In genomic region chr2:138948070-138948539, GRCh38 we compare ENCODE assay signal across 8 cellular contexts.
DNase-seq lines count a peak whose midpoint lies in the region; ATAC-seq and TF ChIP-seq lines count a peak whose summit lies in the region.

No MANE protein-coding gene starts in this region.

- POLR2A ChIA-PET in Caco-2 (lab: Charles Lee), result no interaction called here

- H3K27me3 ChIP-seq in SJCRH30 (no peaks in the 10 kb centered on the region), Caco-2 (replicated peaks; ENCODE audit: control insufficient read depth, insufficient read depth, low read length) (no peaks in the 10 kb centered on the region)

- H3K9me3 ChIP-seq in SJCRH30 (replicated peaks), result no peaks in the 10 kb centered on the region
- H3K9me3 ChIP-seq in Caco-2, result no peaks in the 10 kb centered on the region

- peaks cover 23% of the 10 kb centered on the region for H3K4me1 ChIP-seq in SJCRH30
- 0 out of 2 replicates have a peak, but pooled peaks cover 10% of the 10 kb centered on the region for H3K4me1 ChIP-seq in Caco-2

- H3K36me3 Mint-ChIP-seq in natural killer cell (no peaks in the 10 kb centered on the region), Caco-2 (ENCODE audit: insufficient read depth, unreplicated experiment) (no peaks in the 10 kb centered on the region)

- H3K9me3 Mint-ChIP-seq in natural killer cell (peaks cover 8 to 18% of the 10 kb centered on the region in 2 donors), Caco-2 (ENCODE audit: unreplicated experiment) (no peaks in the 10 kb centered on the region)

- H3K27me3 Mint-ChIP-seq in natural killer cell (ENCODE audit: low read depth in 2 of 2) (no peaks in the 10 kb centered on the region), Caco-2 (ENCODE audit: insufficient read depth, unreplicated experiment) (no peaks in the 10 kb centered on the region)

- H3K27ac Mint-ChIP-seq in natural killer cell (no peak overlapping the region), Caco-2 (ENCODE audit: unreplicated experiment) (no peak overlapping the region)

- H3K4me3 ChIP-seq in GM12865 (ENCODE audit: low read depth, low read length) (no peak overlapping the region), SJCRH30 (no peak overlapping the region), Caco-2 (ENCODE audit: low read depth, low read length) (no peak overlapping the region)

- no peaks in the 10 kb centered on the region for H3K36me3 ChIP-seq in SJCRH30
- H3K36me3 ChIP-seq in Caco-2 (ENCODE audit: control insufficient read depth, insufficient read depth, low read length), result no peaks in the 10 kb centered on the region

- intact Hi-C loops in natural killer cell (cut with micrococcal nuclease) (no loop called here), Caco-2 (cut with micrococcal nuclease; ENCODE audit: unreplicated experiment) (no loop called here)

- CTCF ChIA-PET in Caco-2 (lab: Charles Lee), result no interaction called here

- TF ChIP-seq CTCF in GM12865 (IDR thresholded peaks at IDR 0.05; ENCODE audit: insufficient read depth, low read depth, low read length, missing control alignments) (no peak), natural killer cell (IDR thresholded peaks at IDR 0.05) (no peak), Caco-2 (IDR thresholded peaks at IDR 0.05; ENCODE audit: insufficient read depth in 1 of 2, low read depth in 1 of 2, low read length in 1 of 2, severe bottlenecking in 1 of 2, unreplicated experiment in 1 of 2) (no peak)

- H3K27ac ChIP-seq in SJCRH30, result no peak overlapping the region

- ATAC-seq in HG02885 (IDR thresholded peaks at IDR 0.05; ENCODE audit: poor library complexity, unreplicated experiment) (peak; percentile 68), natural killer cell (no peak)

- DNase-seq in GM12865 (ENCODE audit: low read depth), result peak; percentile 48
- peak; percentile 46 to 68 for DNase-seq in SJCRH30
- DNase-seq in kidney glomerular epithelial cell (lab: John Stamatoyannopoulos, UW), result peak; percentile 99
- no peak for DNase-seq in DMS79 (lab: John Stamatoyannopoulos, UW)
- no peak for DNase-seq in natural killer cell
- DNase-seq in stimulated activated CD4-positive, alpha-beta T cell treated with anti-CD3 and anti-CD28 coated beads, Interleukin-4, amount 100 ng/mL, for 24 hours, result no peak
- no peak for DNase-seq in Caco-2

- H3K4me3 Mint-ChIP-seq in natural killer cell (no peak overlapping the region), Caco-2 (ENCODE audit: unreplicated experiment) (no peak overlapping the region)

- H3K4me1 Mint-ChIP-seq in natural killer cell, result no peaks in the 10 kb centered on the region
- H3K4me1 Mint-ChIP-seq in Caco-2 (ENCODE audit: low read depth, unreplicated experiment), result peaks cover 12% of the 10 kb centered on the region

- no TSS peak for BruUV-seq in Caco-2 (replicated peaks; lab: Mats Ljungman, UMichigan)

Comparison
In these comparisons a context has a peak if more than half of its experiments do, and no peak if none do; other contexts are left out.
1. DNase-seq: peak in GM12865 (single experiment), SJCRH30 (2 of 2) and kidney glomerular epithelial cell (single experiment); none in DMS79 (single experiment), natural killer cell (single experiment), stimulated activated CD4-positive, alpha-beta T cell treated with anti-CD3 and anti-CD28 coated beads, Interleukin-4, amount 100 ng/mL, for 24 hours (single experiment) and Caco-2 (0 of 2).